9 cellular contexts compared by ENCODE assay signal in genomic region chr11:129766858-129767604, GRCh38. TPM values are rescaled to one million over a fixed set of nuclear protein-coding genes. Genes with fewer than 3 reads are reported as not detected.
A peak's percentile ranks its signal among the peaks of the same experiment; 100 is the strongest.
DNase-seq lines count a peak whose midpoint lies in the region; ATAC-seq, FAIRE-seq and TF ChIP-seq lines count a peak whose summit lies in the region.
"Had no signal": no experiment of that assay in that cellular context is flagged by ENCODE, and none has a peak within 500 bp of the region (broad histone marks: within the 10 kb centered on the region; RNA-seq: fewer than 3 reads in every experiment).

No MANE protein-coding gene starts in this region.

- no peak overlapping the region for H3K9ac ChIP-seq in GM12878 (ENCODE audit: control insufficient read depth, insufficient read depth, low read length)

- H3K79me2 ChIP-seq in GM12878 (ENCODE audit: control insufficient read depth, insufficient read depth, low read length), result no peaks in the 10 kb centered on the region

- no peaks in the 10 kb centered on the region for H4K20me1 ChIP-seq in GM12878 (ENCODE audit: control insufficient read depth, insufficient read depth)

- no peak for TF ChIP-seq EP300 in GM12878 (IDR thresholded peaks at IDR 0.05; ENCODE audit: borderline replicate concordance in 1 of 2, control insufficient read depth in 1 of 2, low read depth in 2 of 2, low read length in 2 of 2)

- no peaks in the 10 kb centered on the region for H3K9me3 ChIP-seq in GM12878 (replicated peaks; ENCODE audit: control insufficient read depth, insufficient read depth, low read length)
- peaks cover 0 to 6% of the 10 kb centered on the region in 2 donors for H3K9me3 ChIP-seq in right atrium auricular region
- H3K9me3 ChIP-seq: upper lobe of left lung had no signal

- FAIRE-seq in G401.6 (lab: Jason Lieb, UNC), result peak; percentile 41
- no peak for FAIRE-seq in GM12878 (lab: Jason Lieb, UNC)

- H3K4me3 ChIP-seq in GM12878, result no peak overlapping the region
- no peak overlapping the region for H3K4me3 ChIP-seq in right atrium auricular region
- H3K4me3 ChIP-seq: upper lobe of left lung had no signal

- H3K4me2 ChIP-seq in GM12878 (ENCODE audit: control insufficient read depth, insufficient read depth), result no peak overlapping the region

- H2AFZ ChIP-seq in GM12878 (ENCODE audit: control insufficient read depth, low read depth, low read length), result no peak overlapping the region

- H3K36me3 Mint-ChIP-seq in naive thymus-derived CD8-positive, alpha-beta T cell, result peaks cover 0 to 5% (median 0%) of the 10 kb centered on the region in 3 donors

- POLR2A ChIA-PET in GM12878 (lab: Charles Lee), result no interaction called here
- POLR2A ChIA-PET in naive thymus-derived CD8-positive, alpha-beta T cell (lab: Charles Lee), result no interaction called here

- RAD21 ChIA-PET in GM12878 (lab: Charles Lee; ENCODE audit: unreplicated experiment), result interaction anchor here (1.6 kb wide), 1 partner anchor 365 kb away, joined by 6 read pairs; no protein-coding TSS in a partner anchor

- TF ChIP-seq RAD21 in GM12878 (IDR thresholded peaks at IDR 0.05; ENCODE audit: insufficient read depth, low read depth, low read length), result no peak

- H3K27me3 Mint-ChIP-seq in naive thymus-derived CD8-positive, alpha-beta T cell, result peaks cover 0 to 3% (median 0%) of the 10 kb centered on the region in 5 donors

- no peaks in the 10 kb centered on the region for H3K36me3 ChIP-seq in GM12878 (ENCODE audit: control insufficient read depth in 2 of 2, insufficient read depth in 2 of 2, low read length in 1 of 2)
- no peaks in the 10 kb centered on the region for H3K36me3 ChIP-seq in right atrium auricular region
- H3K36me3 ChIP-seq: upper lobe of left lung had no signal

- peaks cover 7 to 25% (median 10%) of the 10 kb centered on the region in 9 donors for H3K9me3 Mint-ChIP-seq in naive thymus-derived CD8-positive, alpha-beta T cell

- H3K4me1 ChIP-seq in GM12878 (ENCODE audit: control insufficient read depth, insufficient read depth, low read length) (no peaks in the 10 kb centered on the region), right atrium auricular region (no peaks in the 10 kb centered on the region)
- H3K4me1 ChIP-seq: upper lobe of left lung had no signal

- H3K27ac ChIP-seq in GM12878 (ENCODE audit: control insufficient read depth, insufficient read depth), result no peak overlapping the region
- H3K27ac ChIP-seq in right atrium auricular region, result no peak overlapping the region
- H3K27ac ChIP-seq: upper lobe of left lung had no signal

- H3K27ac Mint-ChIP-seq in naive thymus-derived CD8-positive, alpha-beta T cell, result peak overlapping the region in 4 of 10 donors; percentile 20 to 72 (median 48)

- no TSS peak for BruUV-seq in GM12878 (replicated peaks; lab: Mats Ljungman, UMichigan)

- H3K4me1 Mint-ChIP-seq in naive thymus-derived CD8-positive, alpha-beta T cell, result peaks cover 0 to 5% (median under 1%) of the 10 kb centered on the region in 4 donors

- H3K4me3 Mint-ChIP-seq in naive thymus-derived CD8-positive, alpha-beta T cell, result peak overlapping the region in 1 of 10 donors; percentile 67

- WGBS in GM12878 (ENCODE audit: insufficient coverage, insufficient replicate concordance, low lambda C conversion rate, missing lambda C conversion rate), result 16% methylated on average over 8 of the region's 8 CpGs

- CTCF ChIA-PET in GM12878 (lab: Yijun Ruan, JAX), result interaction anchor here (0.5 to 3.3 kb wide), 5 partner anchors 9 to 366 kb away, joined by 3 to 16 read pairs (median 3); no protein-coding TSS in a partner anchor

- TF ChIP-seq CTCF in GM12878 (IDR thresholded peaks at IDR 0.05 in 2 of 3, conservative IDR thresholded peaks at IDR 0.05 in 1 of 3; ENCODE audit: control insufficient read depth in 2 of 3, extremely low read depth in 1 of 3, insufficient read depth in 1 of 3, low read depth in 3 of 3, low read length in 3 of 3) (peak; percentile 36 to 57 (median 39); a peak in 5 of 6 replicates), right atrium auricular region (IDR thresholded peaks at IDR 0.05) (peak in 1 of 2 donors; percentile 13)

- no peak for TF ChIP-seq POLR2A in GM12878 (IDR thresholded peaks at IDR 0.05; ENCODE audit: low read depth, low read length)

- intact Hi-C loops in GM12878 (cut with micrococcal nuclease; ENCODE audit: unreplicated experiment), result loop anchor here (1.0 kb wide), 1 partner anchor 365 kb away; no protein-coding TSS in a partner anchor

- SMC1A ChIA-PET in GM12878 (lab: Charles Lee; ENCODE audit: uncharacterized antibody, unreplicated experiment), result no interaction called here

- no peaks in the 10 kb centered on the region for H3K27me3 ChIP-seq in GM12878 (replicated peaks in 1 of 2; ENCODE audit: control insufficient read depth in 2 of 2, insufficient read depth in 2 of 2, low read length in 1 of 2)
- H3K27me3 ChIP-seq in right atrium auricular region, result no peaks in the 10 kb centered on the region
- H3K27me3 ChIP-seq: upper lobe of left lung had no signal

- ATAC-seq in GM12878 (peak; percentile 80), HG03439 (IDR thresholded peaks at IDR 0.05; ENCODE audit: unreplicated experiment) (no peak)
- peak; percentile 33 to 39 for ATAC-seq in naive thymus-derived CD8-positive, alpha-beta T cell

- DNase-seq in ACHN, result peak; percentile 15
- peak; percentile 78 for DNase-seq in NCI-H526 treated with DMSO at 0.1 percent for 48 hours (lab: John Stamatoyannopoulos, UW)
- no peak for DNase-seq in GM12878 (ENCODE audit: low read depth, low spot score)
- peak in 4 of 10 donors; percentile 10 to 30 (median 24) for DNase-seq in naive thymus-derived CD8-positive, alpha-beta T cell
- DNase-seq in stimulated activated naive CD4-positive, alpha-beta T cell treated with Interleukin-2 at 50 U/mL for 16 hours (lab: John Stamatoyannopoulos, UW), result no peak
- no peak for DNase-seq in right atrium auricular region (ENCODE audit: low spot score)

- in situ Hi-C loops in ACHN (cut with HindIII; ENCODE audit: low pct_ligation_motif_present, low pct_unique_long_range_greater_than_20kb, low sequenced_read_pairs) (no loop called here), GM12878 (cut with MboI) (no loop called here)

TF ChIP-seq in GM12878, 131 proteins besides CTCF, POLR2A, EP300 and RAD21 (continues in another document):
- TF ChIP-seq CHD1 (IDR thresholded peaks at IDR 0.05; ENCODE audit: low read depth, low read length) (no peak), ATF7 (IDR thresholded peaks at IDR 0.05; ENCODE audit: low read depth) (no peak), CHD2 (IDR thresholded peaks at IDR 0.05; ENCODE audit: borderline replicate concordance, low read depth, low read length) (no peak), NRF1 (conservative IDR thresholded peaks at IDR 0.05; ENCODE audit: low read depth, low read length) (no peak), EED (IDR thresholded peaks at IDR 0.05; ENCODE audit: low read depth) (no peak), DPF2 (IDR thresholded peaks at IDR 0.05) (no peak)
- TF ChIP-seq, protein P1, sequence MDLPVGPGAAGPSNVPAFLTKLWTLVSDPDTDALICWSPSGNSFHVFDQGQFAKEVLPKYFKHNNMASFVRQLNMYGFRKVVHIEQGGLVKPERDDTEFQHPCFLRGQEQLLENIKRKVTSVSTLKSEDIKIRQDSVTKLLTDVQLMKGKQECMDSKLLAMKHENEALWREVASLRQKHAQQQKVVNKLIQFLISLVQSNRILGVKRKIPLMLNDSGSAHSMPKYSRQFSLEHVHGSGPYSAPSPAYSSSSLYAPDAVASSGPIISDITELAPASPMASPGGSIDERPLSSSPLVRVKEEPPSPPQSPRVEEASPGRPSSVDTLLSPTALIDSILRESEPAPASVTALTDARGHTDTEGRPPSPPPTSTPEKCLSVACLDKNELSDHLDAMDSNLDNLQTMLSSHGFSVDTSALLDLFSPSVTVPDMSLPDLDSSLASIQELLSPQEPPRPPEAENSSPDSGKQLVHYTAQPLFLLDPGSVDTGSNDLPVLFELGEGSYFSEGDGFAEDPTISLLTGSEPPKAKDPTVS (IDR thresholded peaks at IDR 0.05; ENCODE audit: low read depth, low read length), result no peak
- TF ChIP-seq, protein P2, sequence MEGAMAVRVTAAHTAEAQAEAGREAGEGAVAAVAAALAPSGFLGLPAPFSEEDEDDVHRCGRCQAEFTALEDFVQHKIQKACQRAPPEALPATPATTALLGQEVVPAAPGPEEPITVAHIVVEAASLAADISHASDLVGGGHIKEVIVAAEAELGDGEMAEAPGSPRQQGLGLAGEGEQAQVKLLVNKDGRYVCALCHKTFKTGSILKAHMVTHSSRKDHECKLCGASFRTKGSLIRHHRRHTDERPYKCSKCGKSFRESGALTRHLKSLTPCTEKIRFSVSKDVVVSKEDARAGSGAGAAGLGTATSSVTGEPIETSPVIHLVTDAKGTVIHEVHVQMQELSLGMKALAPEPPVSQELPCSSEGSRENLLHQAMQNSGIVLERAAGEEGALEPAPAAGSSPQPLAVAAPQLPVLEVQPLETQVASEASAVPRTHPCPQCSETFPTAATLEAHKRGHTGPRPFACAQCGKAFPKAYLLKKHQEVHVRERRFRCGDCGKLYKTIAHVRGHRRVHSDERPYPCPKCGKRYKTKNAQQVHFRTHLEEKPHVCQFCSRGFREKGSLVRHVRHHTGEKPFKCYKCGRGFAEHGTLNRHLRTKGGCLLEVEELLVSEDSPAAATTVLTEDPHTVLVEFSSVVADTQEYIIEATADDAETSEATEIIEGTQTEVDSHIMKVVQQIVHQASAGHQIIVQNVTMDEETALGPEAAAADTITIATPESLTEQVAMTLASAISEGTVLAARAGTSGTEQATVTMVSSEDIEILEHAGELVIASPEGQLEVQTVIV (IDR thresholded peaks at IDR 0.05; ENCODE audit: borderline replicate concordance, partially characterized antibody), result no peak

RNA-seq across cellular contexts. Expression of gene TMEM45B, which starts 48.6 kb away (rescaled TPM):
- total RNA-seq in GM12878 (2013; cell fraction: nucleolus; rRNA removed), result not detected in 2 replicates
- total RNA-seq in GM12878 (2014; rRNA removed) (not detected in 2 replicates), GM12878 (2014; rRNA removed; fragmentation: Illumina TruSeq; extraction: Trizol) (not detected in 2 replicates), GM12878 (2021) (0.13 TPM in 1 of 2 replicates, not detected in the other), right atrium auricular region (not detected)
- polyA plus RNA-seq in GM12878 (2011; ENCODE audit: low read depth), result not detected
- polyA plus RNA-seq in GM12878 (2011; rRNA removed) (not detected in 2 replicates), GM12878 (2014; fragmentation: Illumina TruSeq; extraction: Trizol) (not detected in 2 replicates), GM12878 (2014; fragmentation: Nextera tagmentation; extraction: Ambion mirVana) (under 1 TPM in 1 of 2 experiments, not detected in 1; 0.05 TPM), GM12878 (2014; rRNA removed) (not detected in 2 replicates), GM12878 (2016; fragmentation: Nextera tagmentation; extraction: Ambion mirVana) (not detected)
- polyA plus RNA-seq in GM12878 (2011; cell fraction: cytosol; rRNA removed), result not detected in 2 replicates
- polyA plus RNA-seq in GM12878 (2011; cell fraction: nucleus; rRNA removed), result not detected in 2 replicates
- polyA plus RNA-seq in GM12878 (2012), result 0.07 TPM in 1 of 2 replicates, not detected in the other
- polyA minus RNA-seq in GM12878 (2011; rRNA and poly(A)+ RNA removed), result not detected in 2 replicates
- not detected in 2 replicates for polyA minus RNA-seq in GM12878 (2011; cell fraction: cytosol; rRNA and poly(A)+ RNA removed)
- not detected in 2 replicates for polyA minus RNA-seq in GM12878 (2011; cell fraction: nucleus; rRNA and poly(A)+ RNA removed)
- total RNA-seq in naive thymus-derived CD8-positive, alpha-beta T cell, result 1 to 10 TPM; 4.7 to 6.1 TPM
- 1 to 10 TPM in 2 of 3 donors, under 1 TPM in 1; 0.96 to 1.7 (median 1.1) TPM for polyA plus RNA-seq in naive thymus-derived CD8-positive, alpha-beta T cell

Comparison
In these comparisons a context has a peak if more than half of its experiments do, and no peak if none do; other contexts are left out.
1. DNase-seq: peak in ACHN (single experiment) and NCI-H526 treated with DMSO at 0.1 percent for 48 hours (single experiment); none in GM12878 (single experiment), stimulated activated naive CD4-positive, alpha-beta T cell treated with Interleukin-2 at 50 U/mL for 16 hours (single experiment) and right atrium auricular region (single experiment).
2. RNA of gene TMEM45B, which starts 48.6 kb away (total RNA-seq): 4.7 to 6.1 TPM in naive thymus-derived CD8-positive, alpha-beta T cell; 0.13 TPM in GM12878 and not detected in right atrium auricular region; every median in the first group is over 4 times any median in the second.